22 cellular contexts compared by ENCODE assay signal in genomic region chr1:176998396-176998795, GRCh38.
DNase-seq lines count a peak whose midpoint lies in the region; ATAC-seq, FAIRE-seq and TF ChIP-seq lines count a peak whose summit lies in the region.
"Had no signal": no experiment of that assay in that cellular context is flagged by ENCODE, and none has a peak within 500 bp of the region (broad histone marks: within the 10 kb centered on the region; RNA-seq: fewer than 3 reads in every experiment).

No MANE protein-coding gene starts in this region.

- intact Hi-C loops in transverse colon (cut with DNase I; ENCODE audit: low total_unique reads) (no loop called here), HepG2 (cut with micrococcal nuclease; ENCODE audit: unreplicated experiment) (no loop called here)

- TF ChIP-seq POLR2A in transverse colon (IDR thresholded peaks at IDR 0.05) (no peak), HepG2 (IDR thresholded peaks at IDR 0.05; ENCODE audit: insufficient read depth in 1 of 2, low read depth in 2 of 2, low read length in 2 of 2) (no peak)

- H3F3A ChIP-seq in SK-N-SH (replicated peaks; ENCODE audit: insufficient read depth): no peaks in the 10 kb centered on the region

- H3K4me1 ChIP-seq in transverse colon (no peaks in the 10 kb centered on the region), SK-N-SH (ENCODE audit: control insufficient read depth in 1 of 2, insufficient read depth in 2 of 2, low read depth in 1 of 2, low read length in 1 of 2) (peaks cover 0 to 28% of the 10 kb centered on the region in 2 experiments; a peak in 2 of 4 replicates), HepG2 (ENCODE audit: insufficient read depth, low read length) (no peaks in the 10 kb centered on the region)
- H3K4me1 ChIP-seq: heart left ventricle, left lung, spleen had no signal

- no peak for TF ChIP-seq CTCF in epithelial cell of esophagus (IDR thresholded peaks at IDR 0.05; ENCODE audit: insufficient read depth, low read depth, low read length, missing control alignments)
- TF ChIP-seq CTCF in transverse colon (IDR thresholded peaks at IDR 0.05): no peak
- no peak for TF ChIP-seq CTCF in SK-N-SH (IDR thresholded peaks at IDR 0.05)
- no peak for TF ChIP-seq CTCF in HepG2 (CRISPR knock-in tag; IDR thresholded peaks at IDR 0.05)

- H2AFZ ChIP-seq in SK-N-SH (ENCODE audit: low read depth) (no peak overlapping the region), HepG2 (ENCODE audit: low read length) (no peak overlapping the region)

- ATAC-seq in HG03095 (IDR thresholded peaks at IDR 0.05; ENCODE audit: unreplicated experiment) (no peak), HepG2 (no peak)
- ATAC-seq: activated T-cell treated with anti-CD3 and anti-CD28 coated beads, Interleukin-2, amount 50 U/mL, for 72 hours; left lung; natural killer cell; PC-3 had no signal

- WGBS in transverse colon (ENCODE audit: low coverage in 1 of 2), 2 donors: 70 to 80% methylated on average over 1 to 4 of the region's 4 CpGs
- WGBS in SK-N-SH (ENCODE audit: low lambda C conversion rate): 39% methylated on average over 4 of the region's 4 CpGs
- WGBS in HepG2 (ENCODE audit: low lambda C conversion rate): 0% methylated on average over 1 of the region's 4 CpGs

- CTCF ChIA-PET in SK-N-SH (lab: Yijun Ruan, JAX) (interaction anchor here (0.8 to 1.2 kb wide), 2 partner anchors 12 to 50 kb away, joined by 3 read pairs; no protein-coding TSS in a partner anchor), HepG2 (lab: Yijun Ruan, JAX; ENCODE audit: low intra/inter-chr PET ratio, low total read pairs) (no interaction called here)

- no peak for FAIRE-seq in HepG2 (lab: Jason Lieb, UNC)
- FAIRE-seq: TTC549 had no signal

- H3K4me2 ChIP-seq in SK-N-SH (no peak overlapping the region), HepG2 (ENCODE audit: low read depth, low read length) (no peak overlapping the region)

- H3K4me3 ChIP-seq in epithelial cell of esophagus (ENCODE audit: low read length) (no peak overlapping the region), transverse colon (no peak overlapping the region), SK-N-SH (ENCODE audit: low read depth in 2 of 2, low read length in 1 of 2) (no peak overlapping the region), HepG2 (replicated peaks in 1 of 3; ENCODE audit: insufficient read depth in 1 of 3, low read depth in 2 of 3, low read length in 3 of 3) (no peak overlapping the region)
- H3K4me3 ChIP-seq: heart left ventricle, left lung, spleen, thoracic aorta had no signal

- no peaks in the 10 kb centered on the region for H4K20me1 ChIP-seq in SK-N-SH (ENCODE audit: insufficient read depth)
- H4K20me1 ChIP-seq in HepG2 (ENCODE audit: insufficient read depth, low read length): no peaks in the 10 kb centered on the region

- no peak for TF ChIP-seq RAD21 in SK-N-SH (IDR thresholded peaks at IDR 0.05; ENCODE audit: low read length)
- no peak for TF ChIP-seq RAD21 in HepG2 (CRISPR knock-in tag; IDR thresholded peaks at IDR 0.05)

- H3K36me3 ChIP-seq in transverse colon (no peaks in the 10 kb centered on the region), SK-N-SH (replicated peaks in 1 of 2; ENCODE audit: control insufficient read depth in 1 of 2, insufficient read depth in 2 of 2, low read length in 1 of 2) (no peaks in the 10 kb centered on the region), HepG2 (replicated peaks in 1 of 2; ENCODE audit: control insufficient read depth in 1 of 2, insufficient read depth in 2 of 2, low read length in 2 of 2) (no peaks in the 10 kb centered on the region)
- H3K36me3 ChIP-seq: heart left ventricle, left lung, spleen, thoracic aorta had no signal

- no peaks in the 10 kb centered on the region for H3K79me2 ChIP-seq in SK-N-SH (ENCODE audit: insufficient read depth)
- H3K79me2 ChIP-seq in HepG2 (ENCODE audit: insufficient read depth, low read length): no peaks in the 10 kb centered on the region

- in situ Hi-C loops in transverse colon (cut with MboI; ENCODE audit: low pct_ligation_motif_present in 1 of 4, low pct_unique_long_range_greater_than_20kb in 1 of 4, low sequenced_read_pairs in 3 of 4) (no loop called here), HepG2 (cut with HindIII; ENCODE audit: extremely low pct_ligation_motif_present, low pct_unique_long_range_greater_than_20kb) (no loop called here)

- DNase-seq in DMS153 (lab: John Stamatoyannopoulos, UW) (peak; percentile 66), NCI-H1105 (lab: John Stamatoyannopoulos, UW) (peak; percentile 67), NCI-H345 (lab: John Stamatoyannopoulos, UW) (peak; percentile 78), epithelial cell of esophagus (ENCODE audit: low read depth) (peak; percentile 57), transverse colon (no peak), SK-N-SH (no peak), HepG2 (ENCODE audit: low spot score) (no peak)
- DNase-seq: activated CD4-positive, alpha-beta T cell treated with anti-CD3 and anti-CD28 coated beads for 1 hour; activated T-cell treated with anti-CD3 and anti-CD28 coated beads, Interleukin-2, amount 50 U/mL, for 72 hours; central memory CD4-positive, alpha-beta T cell; heart left ventricle; left lung; natural killer cell; NCI-H774; PC-3; SHP77 treated with DMSO at 0.1 percent for 48 hours; spleen; stimulated activated CD4-positive, alpha-beta T cell treated with anti-CD3 and anti-CD28 coated beads, Interleukin-4, amount 100 ng/mL, for 1 hour; stimulated activated naive CD4-positive, alpha-beta T cell had no signal

- no peak overlapping the region for H3K9ac ChIP-seq in SK-N-SH
- H3K9ac ChIP-seq in HepG2 (ENCODE audit: insufficient read depth, low read depth, low read length): no peak overlapping the region

- TF ChIP-seq EP300 in transverse colon (IDR thresholded peaks at IDR 0.05; ENCODE audit: low read depth) (no peak), SK-N-SH (IDR thresholded peaks at IDR 0.05; ENCODE audit: borderline replicate concordance in 1 of 2, low read depth in 1 of 2, low read length in 1 of 2) (no peak), HepG2 (IDR thresholded peaks at IDR 0.05; ENCODE audit: low read depth in 2 of 2, low read length in 2 of 2) (no peak), HepG2 (CRISPR knock-in tag; IDR thresholded peaks at IDR 0.05; ENCODE audit: borderline replicate concordance) (no peak)

- no peaks in the 10 kb centered on the region for H3K9me3 ChIP-seq in transverse colon
- H3K9me3 ChIP-seq in SK-N-SH: no peaks in the 10 kb centered on the region
- no peaks in the 10 kb centered on the region for H3K9me3 ChIP-seq in HepG2 (ENCODE audit: low read length)
- H3K9me3 ChIP-seq: heart left ventricle, left lung, spleen, thoracic aorta had no signal

- H3K27ac ChIP-seq in transverse colon (no peak overlapping the region), SK-N-SH (ENCODE audit: low read depth in 2 of 2, low read length in 1 of 2) (peak overlapping the region in 1 of 2 experiments; percentile 97; a peak in 2 of 4 replicates), HepG2 (ENCODE audit: extremely low read length, insufficient read depth, low read length) (no peak overlapping the region)
- H3K27ac ChIP-seq: heart left ventricle, left lung, spleen, thoracic aorta had no signal

- no TSS peak for BruUV-seq in HepG2 (replicated peaks; lab: Mats Ljungman, UMichigan)

- POLR2A ChIA-PET in SK-N-SH (lab: Yijun Ruan, JAX): no interaction called here
- POLR2A ChIA-PET in HepG2 (lab: Yijun Ruan, JAX): no interaction called here

- H3K27me3 ChIP-seq in transverse colon: no peaks in the 10 kb centered on the region
- H3K27me3 ChIP-seq in SK-N-SH (ENCODE audit: insufficient read depth): no peaks in the 10 kb centered on the region
- no peaks in the 10 kb centered on the region for H3K27me3 ChIP-seq in HepG2 (ENCODE audit: control insufficient read depth in 1 of 2, insufficient read depth in 2 of 2, low read length in 2 of 2)

- H3K9me2 ChIP-seq in SK-N-SH: no peaks in the 10 kb centered on the region

TF ChIP-seq in SK-N-SH, 30 proteins besides CTCF, POLR2A, EP300 and RAD21 (continues in another document):
- no peak for TF ChIP-seq SIN3A (IDR thresholded peaks at IDR 0.05; ENCODE audit: borderline replicate concordance, low read depth, low read length)
- no peak for TF ChIP-seq ZBTB33 (IDR thresholded peaks at IDR 0.05; ENCODE audit: borderline replicate concordance, low read depth)
- TF ChIP-seq GATA2 (CRISPR knock-in tag; IDR thresholded peaks at IDR 0.05): no peak
- TF ChIP-seq FOXM1 (IDR thresholded peaks at IDR 0.05; ENCODE audit: low read depth): no peak

TF ChIP-seq in HepG2, 621 proteins besides CTCF, POLR2A, EP300 and RAD21 (continues in another document):
- TF ChIP-seq ZSCAN12 (CRISPR knock-in tag; IDR thresholded peaks at IDR 0.05) (no peak), ZNF558 (CRISPR knock-in tag; IDR thresholded peaks at IDR 0.05; ENCODE audit: borderline replicate concordance) (no peak), MED13 (CRISPR knock-in tag; IDR thresholded peaks at IDR 0.05) (no peak), IRF1 (CRISPR knock-in tag; IDR thresholded peaks at IDR 0.05; ENCODE audit: low read depth) (no peak), JARID2 (CRISPR knock-in tag; IDR thresholded peaks at IDR 0.05; ENCODE audit: insufficient replicate concordance) (no peak), ZNF792 (CRISPR knock-in tag; IDR thresholded peaks at IDR 0.05) (no peak), ZNF597 (CRISPR knock-in tag; IDR thresholded peaks at IDR 0.05) (no peak), U2AF1 (optimal IDR thresholded peaks at IDR 0.05; ENCODE audit: low read depth, low read length) (no peak)

Comparison
In these comparisons a context has a peak if more than half of its experiments do, and no peak if none do; other contexts are left out.
1. DNase-seq: peak in DMS153 (single experiment), NCI-H1105 (single experiment), NCI-H345 (single experiment) and epithelial cell of esophagus (single experiment); none in transverse colon (single experiment), SK-N-SH (single experiment) and HepG2 (single experiment).